26 cellular contexts compared by ENCODE assay signal in genomic region chr13:113876341-113877148, GRCh38. TPM values are rescaled to one million over a fixed set of nuclear protein-coding genes. Genes with fewer than 3 reads are reported as not detected.
DNase-seq lines count a peak whose midpoint lies in the region; ATAC-seq and TF ChIP-seq lines count a peak whose summit lies in the region.
"Had no signal": no experiment of that assay in that cellular context is flagged by ENCODE, and none has a peak within 500 bp of the region (broad histone marks: within the 10 kb centered on the region; RNA-seq: fewer than 3 reads in every experiment).

No MANE protein-coding gene starts in this region.

- H3K4me2 ChIP-seq in neural progenitor cell, result no peak overlapping the region

- no peak overlapping the region for H3K27ac ChIP-seq in CD8-positive, alpha-beta T cell (ENCODE audit: low read depth, low read length)
- no peak overlapping the region for H3K27ac ChIP-seq in neural progenitor cell
- H3K27ac ChIP-seq: 22Rv1, adrenal gland, breast epithelium, coronary artery, heart left ventricle, left lung, thyroid gland had no signal

- DNase-seq in activated CD4-positive, alpha-beta T cell treated with anti-CD3 and anti-CD28 coated beads for 36 hours, result no peak
- DNase-seq in activated CD4-positive, alpha-beta T cell treated with anti-CD3 and anti-CD28 coated beads, Interleukin-2, amount 50 U/mL, for 4 hours, result no peak
- DNase-seq in CD8-positive, alpha-beta T cell, result peak in 2 of 7 experiments; percentile 46 to 65
- DNase-seq in neural progenitor cell (ENCODE audit: low spot score), result no peak
- no peak for DNase-seq in GM03348 (ENCODE audit: low spot score)
- DNase-seq in RPMI8226, result no peak
- DNase-seq in NCI-H226, result no peak
- DNase-seq: adrenal gland, DMS79, HFFc6, Karpas-422, left lung, NCI-H1048, NCI-H2029, NCI-H2227 treated with DMSO at 0.1 percent for 48 hours, NCI-H748 treated with DMSO at 0.1 percent for 48 hours, T-helper 9 cell, thyroid gland had no signal

- H3K4me1 ChIP-seq in CD8-positive, alpha-beta T cell (ENCODE audit: insufficient read depth, low read length), result peaks cover 8% of the 10 kb centered on the region
- H3K4me1 ChIP-seq in neural progenitor cell, result peaks cover 18% of the 10 kb centered on the region
- H3K4me1 ChIP-seq: adrenal gland had no signal

- H3K27ac Mint-ChIP-seq in activated CD4-positive, alpha-beta T cell treated with anti-CD3 and anti-CD28 coated beads for 36 hours, result no peak overlapping the region
- peak overlapping the region; percentile 75 for H3K27ac Mint-ChIP-seq in CD8-positive, alpha-beta T cell
- peak overlapping the region; percentile 50 for H3K27ac Mint-ChIP-seq in dendritic cell treated with granulocyte-macrophage colony-stimulating factor and Interleukin-4, amounts not matched to agents 40 ng/mL and 50 ng/mL, for 4 days
- peak overlapping the region; percentile 50 for H3K27ac Mint-ChIP-seq in neural progenitor cell
- H3K27ac Mint-ChIP-seq: HFFc6, progenitor cell of endocrine pancreas, WTC11 had no signal

- H3K4me1 Mint-ChIP-seq in activated CD4-positive, alpha-beta T cell treated with anti-CD3 and anti-CD28 coated beads for 36 hours, result peaks cover 11% of the 10 kb centered on the region
- H3K4me1 Mint-ChIP-seq in CD8-positive, alpha-beta T cell (ENCODE audit: low read depth), result peaks cover 21% of the 10 kb centered on the region
- peaks cover 18% of the 10 kb centered on the region for H3K4me1 Mint-ChIP-seq in dendritic cell treated with granulocyte-macrophage colony-stimulating factor and Interleukin-4, amounts not matched to agents 40 ng/mL and 50 ng/mL, for 4 days (ENCODE audit: low read depth)
- peaks cover 51% of the 10 kb centered on the region for H3K4me1 Mint-ChIP-seq in neural progenitor cell

- no peaks in the 10 kb centered on the region for H3K9me3 Mint-ChIP-seq in activated CD4-positive, alpha-beta T cell treated with anti-CD3 and anti-CD28 coated beads for 36 hours (ENCODE audit: low read depth)
- no peaks in the 10 kb centered on the region for H3K9me3 Mint-ChIP-seq in CD8-positive, alpha-beta T cell
- H3K9me3 Mint-ChIP-seq in dendritic cell treated with granulocyte-macrophage colony-stimulating factor and Interleukin-4, amounts not matched to agents 40 ng/mL and 50 ng/mL, for 4 days, result no peaks in the 10 kb centered on the region
- H3K9me3 Mint-ChIP-seq in neural progenitor cell, result peaks cover 16% of the 10 kb centered on the region
- H3K9me3 Mint-ChIP-seq: WTC11 had no signal

- CTCF ChIA-PET in activated CD4-positive, alpha-beta T cell treated with anti-CD3 and anti-CD28 coated beads for 36 hours (lab: Charles Lee), result no interaction called here
- CTCF ChIA-PET in CD8-positive, alpha-beta T cell (lab: Charles Lee), result no interaction called here

- POLR2A ChIA-PET in activated CD4-positive, alpha-beta T cell treated with anti-CD3 and anti-CD28 coated beads for 36 hours (lab: Charles Lee), result no interaction called here
- POLR2A ChIA-PET in CD8-positive, alpha-beta T cell (lab: Charles Lee), result no interaction called here

- H3K9ac ChIP-seq in neural progenitor cell, result no peak overlapping the region

- no peak overlapping the region for H3K4me3 ChIP-seq in CD8-positive, alpha-beta T cell (ENCODE audit: low read depth, low read length)
- H3K4me3 ChIP-seq in neural progenitor cell, result no peak overlapping the region
- H3K4me3 ChIP-seq: adrenal gland, breast epithelium, coronary artery, GM12878, heart left ventricle, left lung, thyroid gland had no signal

- H4K20me1 ChIP-seq in neural progenitor cell (ENCODE audit: low read depth), result no peaks in the 10 kb centered on the region

- peaks cover 7% of the 10 kb centered on the region for H3K27me3 Mint-ChIP-seq in activated CD4-positive, alpha-beta T cell treated with anti-CD3 and anti-CD28 coated beads for 36 hours
- H3K27me3 Mint-ChIP-seq in CD8-positive, alpha-beta T cell (ENCODE audit: low read depth), result peaks cover 4% of the 10 kb centered on the region
- peaks cover 71% of the 10 kb centered on the region for H3K27me3 Mint-ChIP-seq in dendritic cell treated with granulocyte-macrophage colony-stimulating factor and Interleukin-4, amounts not matched to agents 40 ng/mL and 50 ng/mL, for 4 days
- H3K27me3 Mint-ChIP-seq in neural progenitor cell (ENCODE audit: insufficient read depth, low read depth), result peaks cover 15% of the 10 kb centered on the region

- intact Hi-C loops in activated CD4-positive, alpha-beta T cell treated with anti-CD3 and anti-CD28 coated beads for 36 hours (cut with DNase I, micrococcal nuclease), result no loop called here
- intact Hi-C loops in CD8-positive, alpha-beta T cell (cut with DNase I, micrococcal nuclease), result loop anchor here in 1 of 2 experiments (1.0 kb wide), 1 partner anchor 55 kb away; no protein-coding TSS in a partner anchor
- intact Hi-C loops in dendritic cell treated with granulocyte-macrophage colony-stimulating factor and Interleukin-4, amounts not matched to agents 40 ng/mL and 50 ng/mL, for 4 days (cut with micrococcal nuclease), result no loop called here

- TF ChIP-seq CTCF in CD8-positive, alpha-beta T cell (IDR thresholded peaks at IDR 0.05), result no peak
- no peak for TF ChIP-seq CTCF in neural progenitor cell (IDR thresholded peaks at IDR 0.05)

- no peaks in the 10 kb centered on the region for H3K27me3 ChIP-seq in CD8-positive, alpha-beta T cell (ENCODE audit: insufficient read depth, low read length)
- H3K27me3 ChIP-seq in neural progenitor cell, result no peaks in the 10 kb centered on the region
- H3K27me3 ChIP-seq: adrenal gland, breast epithelium, heart left ventricle, thyroid gland had no signal

- H3K4me3 Mint-ChIP-seq in activated CD4-positive, alpha-beta T cell treated with anti-CD3 and anti-CD28 coated beads for 36 hours, result no peak overlapping the region
- H3K4me3 Mint-ChIP-seq in CD8-positive, alpha-beta T cell, result peak overlapping the region; percentile 11
- H3K4me3 Mint-ChIP-seq in dendritic cell treated with granulocyte-macrophage colony-stimulating factor and Interleukin-4, amounts not matched to agents 40 ng/mL and 50 ng/mL, for 4 days, result no peak overlapping the region
- H3K4me3 Mint-ChIP-seq in neural progenitor cell, result no peak overlapping the region
- H3K4me3 Mint-ChIP-seq: HFFc6, WTC11 had no signal

- H3K36me3 Mint-ChIP-seq in activated CD4-positive, alpha-beta T cell treated with anti-CD3 and anti-CD28 coated beads for 36 hours (ENCODE audit: low read depth), result no peaks in the 10 kb centered on the region
- H3K36me3 Mint-ChIP-seq in CD8-positive, alpha-beta T cell, result no peaks in the 10 kb centered on the region
- H3K36me3 Mint-ChIP-seq in dendritic cell treated with granulocyte-macrophage colony-stimulating factor and Interleukin-4, amounts not matched to agents 40 ng/mL and 50 ng/mL, for 4 days (ENCODE audit: low read depth), result no peaks in the 10 kb centered on the region
- H3K36me3 Mint-ChIP-seq in neural progenitor cell, result peaks cover 3% of the 10 kb centered on the region
- H3K36me3 Mint-ChIP-seq: WTC11 had no signal

- H3K9me3 ChIP-seq in CD8-positive, alpha-beta T cell (ENCODE audit: low read length), result no peaks in the 10 kb centered on the region
- no peaks in the 10 kb centered on the region for H3K9me3 ChIP-seq in neural progenitor cell (ENCODE audit: low read depth)
- H3K9me3 ChIP-seq: adrenal gland, breast epithelium, heart left ventricle, left lung, thyroid gland had no signal

- no peaks in the 10 kb centered on the region for H3K79me2 ChIP-seq in neural progenitor cell (ENCODE audit: low read depth)

- no peak overlapping the region for H2AFZ ChIP-seq in neural progenitor cell (replicated peaks)

- peaks cover 9% of the 10 kb centered on the region for H3F3A ChIP-seq in neural progenitor cell (ENCODE audit: low read depth)

- no peaks in the 10 kb centered on the region for H3K36me3 ChIP-seq in CD8-positive, alpha-beta T cell (ENCODE audit: insufficient read depth, low read length)
- H3K36me3 ChIP-seq in neural progenitor cell, result no peaks in the 10 kb centered on the region
- H3K36me3 ChIP-seq: adrenal gland, breast epithelium, heart left ventricle, left lung, thyroid gland had no signal

- peak; percentile 32 for ATAC-seq in activated CD4-positive, alpha-beta T cell treated with anti-CD3 and anti-CD28 coated beads for 36 hours
- ATAC-seq in CD8-positive, alpha-beta T cell, result peak; percentile 65
- ATAC-seq: GM12878, heart left ventricle, left lung, WTC11 had no signal

RNA-seq across cellular contexts. Expression of gene GAS6, which starts 12.7 kb away (rescaled TPM):
- total RNA-seq in activated CD4-positive, alpha-beta T cell treated with anti-CD3 and anti-CD28 coated beads for 36 hours, result under 1 TPM; 0.54 to 0.73 TPM
- total RNA-seq in CD8-positive, alpha-beta T cell, result 1 to 10 TPM; 1.2 TPM
- 12.8 and 31.7 TPM in 2 replicates for total RNA-seq in neural progenitor cell (ENCODE audit: low replicate concordance)
